Comparison of ENCODE assay signal across 16 cellular contexts in the genomic region with DNA sequence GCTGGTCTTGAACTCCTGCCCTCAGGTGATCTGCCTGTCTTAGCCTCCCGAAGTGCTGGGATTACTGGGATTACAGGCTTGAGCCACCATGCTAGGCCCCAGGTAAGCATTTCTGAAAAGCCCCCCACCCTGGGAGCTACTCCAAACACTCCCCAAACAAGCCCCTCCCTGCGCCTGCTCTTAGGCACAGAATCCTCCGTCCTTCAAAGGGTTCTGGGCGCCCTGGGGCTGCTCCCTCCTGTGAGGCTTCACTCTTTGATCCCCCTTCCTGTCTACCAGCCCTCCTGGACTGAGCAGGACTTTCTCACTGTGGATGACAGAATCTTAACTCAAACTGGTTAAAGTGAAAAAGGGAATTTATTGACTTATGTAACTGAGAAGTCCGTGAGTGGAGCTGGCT.
DNase-seq lines count a peak whose midpoint lies in the region; ATAC-seq, FAIRE-seq and TF ChIP-seq lines count a peak whose summit lies in the region.
"Had no signal": no experiment of that assay in that cellular context is flagged by ENCODE, and none has a peak within 500 bp of the region (broad histone marks: within the 10 kb centered on the region; RNA-seq: fewer than 3 reads in every experiment).

No MANE protein-coding gene starts in this region.

- H2BK12ac ChIP-seq in H1 (ENCODE audit: low read depth, low read length): no peak overlapping the region

- intact Hi-C loops in CD14-positive monocyte (cut with micrococcal nuclease) (no loop called here), lower lobe of right lung (cut with DNase I) (no loop called here)

- H3K4me3 ChIP-seq in H1 (ENCODE audit: extremely low read depth in 1 of 4, insufficient read depth in 2 of 4, low read depth in 3 of 4, low read length in 4 of 4) (no peak overlapping the region), lower lobe of right lung (no peak overlapping the region)
- H3K4me3 ChIP-seq: BLaER1 had no signal

- H3K14ac ChIP-seq in H1 (ENCODE audit: insufficient read length): no peak overlapping the region

- no peak for TF ChIP-seq POLR2A in H1 (IDR thresholded peaks at IDR 0.05; ENCODE audit: control extremely low read depth in 1 of 2, low read depth in 2 of 2, low read length in 2 of 2)

- H3K9me3 Mint-ChIP-seq in type B pancreatic cell: no peaks in the 10 kb centered on the region
- H3K9me3 Mint-ChIP-seq in CD14-positive monocyte: peaks cover 0 to 11% (median 7%) of the 10 kb centered on the region in 7 donors

- no peak overlapping the region for H2AFZ ChIP-seq in H1 (ENCODE audit: low read length)

- H3K4me1 Mint-ChIP-seq in type B pancreatic cell (ENCODE audit: unreplicated experiment) (no peaks in the 10 kb centered on the region), CD14-positive monocyte (peaks cover 3% of the 10 kb centered on the region)
- H3K4me1 Mint-ChIP-seq: CD4-positive, CD25-positive, alpha-beta regulatory T cell had no signal

- WGBS in H1 (ENCODE audit: extremely low coverage in 1 of 2, insufficient coverage in 1 of 2, insufficient read length in 1 of 2, insufficient replicate concordance in 2 of 2, low coverage in 1 of 2, low lambda C conversion rate in 2 of 2, missing lambda C conversion rate in 1 of 2), 2 experiments: 85% methylated on average over 5 of the region's 5 CpGs; no CpG with 5 or more reads in 1 of the 2 experiments

- TF ChIP-seq CTCF in H1 (IDR thresholded peaks at IDR 0.05; ENCODE audit: control extremely low read depth in 1 of 3, insufficient read depth in 1 of 3, low read depth in 1 of 3, low read length in 3 of 3) (no peak), type B pancreatic cell (conservative IDR thresholded peaks at IDR 0.05) (no peak), CD14-positive monocyte (IDR thresholded peaks at IDR 0.05) (no peak), lower lobe of right lung (IDR thresholded peaks at IDR 0.05) (no peak)

- H3K9ac ChIP-seq in H1 (replicated peaks in 1 of 4; ENCODE audit: extremely low read depth in 1 of 4, low read depth in 3 of 4, low read length in 3 of 4): no peak overlapping the region
- H3K9ac ChIP-seq: BLaER1 had no signal

- H3K4me2 ChIP-seq in H1 (ENCODE audit: insufficient read depth in 1 of 2, low read depth in 2 of 2, low read length in 2 of 2): no peak overlapping the region
- H3K4me2 ChIP-seq: BLaER1 had no signal

- H2BK5ac ChIP-seq in H1 (ENCODE audit: low read depth, low read length): no peak overlapping the region

- H3K79me1 ChIP-seq in H1 (ENCODE audit: low read depth, low read length): no peaks in the 10 kb centered on the region

- H2BK120ac ChIP-seq in H1 (replicated peaks; ENCODE audit: low read depth, low read length): no peak overlapping the region

- no peak overlapping the region for H3K56ac ChIP-seq in H1 (replicated peaks; ENCODE audit: insufficient read length, low read depth, low read length)

- POLR2A ChIA-PET in H1 (lab: Charles Lee; ENCODE audit: partially characterized antibody): no interaction called here

- no peaks in the 10 kb centered on the region; a peak in 1 of 7 replicates for H3K4me1 ChIP-seq in H1 (replicated peaks in 1 of 4; ENCODE audit: control insufficient read depth in 3 of 4, insufficient read depth in 4 of 4, low read length in 3 of 4)
- no peaks in the 10 kb centered on the region for H3K4me1 ChIP-seq in lower lobe of right lung
- H3K4me1 ChIP-seq: BLaER1 had no signal

- ATAC-seq in lower lobe of right lung: no peak
- ATAC-seq in HG02938 (IDR thresholded peaks at IDR 0.05; ENCODE audit: unreplicated experiment): no peak
- ATAC-seq: HCT116 had no signal

- H3K27ac Mint-ChIP-seq in type B pancreatic cell (no peak overlapping the region), CD14-positive monocyte (no peak overlapping the region)
- H3K27ac Mint-ChIP-seq: CD4-positive, CD25-positive, alpha-beta regulatory T cell had no signal

- no peaks in the 10 kb centered on the region for H3K23me2 ChIP-seq in H1 (ENCODE audit: low read depth, low read length)

- CTCF ChIA-PET in H1 (lab: Charles Lee; ENCODE audit: partially characterized antibody): interaction anchor here (0.7 to 1.5 kb wide), 4 partner anchors 12 to 56 kb away, joined by 3 to 5 read pairs (median 3); no protein-coding TSS in a partner anchor

- peaks cover 16% of the 10 kb centered on the region for H3K27me3 Mint-ChIP-seq in type B pancreatic cell
- H3K27me3 Mint-ChIP-seq in CD14-positive monocyte (ENCODE audit: low read depth in 3 of 3): peaks cover 0 to 6% (median 5%) of the 10 kb centered on the region in 3 donors

- peak; percentile 17 for DNase-seq in NCI-H82 (lab: John Stamatoyannopoulos, UW)
- DNase-seq in NCI-H82 treated with DMSO at 0.1 percent for 48 hours (lab: John Stamatoyannopoulos, UW; ENCODE audit: unreplicated experiment): no peak
- no peak for DNase-seq in H1 (ENCODE audit: low read depth in 1 of 2, low spot score in 2 of 2)
- DNase-seq in islet precursor cell: peak; percentile 57
- peak; percentile 45 for DNase-seq in type B pancreatic cell (ENCODE audit: extremely low spot score, unreplicated experiment)
- DNase-seq in CD14-positive monocyte (ENCODE audit: low spot score): no peak
- DNase-seq in lower lobe of right lung: no peak
- DNase-seq: AML-193; CD4-positive, CD25-positive, alpha-beta regulatory T cell; DMS53; IMR-90 had no signal

- no peak overlapping the region for H3K4me3 Mint-ChIP-seq in type B pancreatic cell
- H3K4me3 Mint-ChIP-seq in CD14-positive monocyte: no peak overlapping the region
- H3K4me3 Mint-ChIP-seq: CD4-positive, CD25-positive, alpha-beta regulatory T cell had no signal

- no peaks in the 10 kb centered on the region for H3K9me3 ChIP-seq in H1 (ENCODE audit: insufficient read depth in 2 of 2, low read depth in 1 of 2, low read length in 1 of 2)
- H3K9me3 ChIP-seq in lower lobe of right lung: no peaks in the 10 kb centered on the region
- H3K9me3 ChIP-seq: BLaER1 had no signal

- no peak overlapping the region for H3K18ac ChIP-seq in H1 (ENCODE audit: extremely low read depth, low read length)

- no peak overlapping the region for H4K5ac ChIP-seq in H1 (ENCODE audit: insufficient read length, low read depth, low read length)

- peak; percentile 7 for FAIRE-seq in H1 (lab: Jason Lieb, UNC)
- FAIRE-seq: GM18507 had no signal

- no peaks in the 10 kb centered on the region for H4K20me1 ChIP-seq in H1 (replicated peaks in 1 of 2; ENCODE audit: control insufficient read depth in 1 of 2, insufficient read depth in 2 of 2, low read length in 2 of 2)
- H4K20me1 ChIP-seq: BLaER1 had no signal

- no peak overlapping the region for H3K4ac ChIP-seq in H1 (replicated peaks; ENCODE audit: insufficient read length, low read depth, low read length)

- no peak overlapping the region for H2BK15ac ChIP-seq in H1 (ENCODE audit: low read length)

- no peaks in the 10 kb centered on the region for H3K79me2 ChIP-seq in H1 (ENCODE audit: control insufficient read depth in 1 of 2, insufficient read depth in 2 of 2, low read length in 2 of 2)

- H4K8ac ChIP-seq in H1 (ENCODE audit: extremely low read depth, insufficient read depth, low read length): no peak overlapping the region

- TF ChIP-seq RAD21 in H1 (IDR thresholded peaks at IDR 0.05 in 1 of 2, conservative IDR thresholded peaks at IDR 0.05 in 1 of 2; ENCODE audit: low read depth in 2 of 2, low read length in 2 of 2): no peak

- H3K36me3 ChIP-seq in H1 (ENCODE audit: control insufficient read depth in 2 of 4, insufficient read depth in 4 of 4, low read length in 3 of 4): no peaks in the 10 kb centered on the region
- no peaks in the 10 kb centered on the region for H3K36me3 ChIP-seq in lower lobe of right lung
- H3K36me3 ChIP-seq: BLaER1 had no signal

- no peak overlapping the region for H2AK5ac ChIP-seq in H1 (ENCODE audit: low read depth, low read length)

- no peak overlapping the region for H4K91ac ChIP-seq in H1 (replicated peaks; ENCODE audit: insufficient read length, low read length)

- H3K36me3 Mint-ChIP-seq in type B pancreatic cell (no peaks in the 10 kb centered on the region), CD14-positive monocyte (no peaks in the 10 kb centered on the region)
- H3K36me3 Mint-ChIP-seq: CD4-positive, CD25-positive, alpha-beta regulatory T cell had no signal

- H3K23ac ChIP-seq in H1 (ENCODE audit: insufficient read length): no peak overlapping the region

- no peak for TF ChIP-seq EP300 in H1 (IDR thresholded peaks at IDR 0.05; ENCODE audit: borderline replicate concordance in 1 of 2, low read depth in 2 of 2, low read length in 2 of 2)

- H3K27ac ChIP-seq in H1 (ENCODE audit: low read depth, low read length) (no peak overlapping the region), lower lobe of right lung (no peak overlapping the region)
- H3K27ac ChIP-seq: 22Rv1, BLaER1 had no signal

- H3K27me3 ChIP-seq in H1 (replicated peaks in 1 of 4; ENCODE audit: control insufficient read depth in 3 of 4, extremely low read depth in 1 of 4, insufficient read depth in 3 of 4, low read length in 3 of 4): no peaks in the 10 kb centered on the region; a peak in 1 of 7 replicates
- H3K27me3 ChIP-seq in lower lobe of right lung (ENCODE audit: low read depth): no peaks in the 10 kb centered on the region
- H3K27me3 ChIP-seq: BLaER1 had no signal

- H2BK20ac ChIP-seq in H1 (ENCODE audit: low read length): no peak overlapping the region

TF ChIP-seq in H1, 55 proteins besides CTCF, POLR2A, EP300 and RAD21 (continues in another document):
- TF ChIP-seq ATF2 (IDR thresholded peaks at IDR 0.05; ENCODE audit: low read length) (no peak), KDM4A (IDR thresholded peaks at IDR 0.05; ENCODE audit: low read depth, low read length, severe bottlenecking) (no peak), EGR1 (IDR thresholded peaks at IDR 0.05; ENCODE audit: borderline replicate concordance, low read depth, low read length) (no peak), HDAC6 (IDR thresholded peaks at IDR 0.05; ENCODE audit: low read depth, low read length) (no peak), FOSL1 (IDR thresholded peaks at IDR 0.05; ENCODE audit: insufficient read depth, low read depth, low read length) (no peak), CEBPB (IDR thresholded peaks at IDR 0.05; ENCODE audit: low read depth, low read length) (no peak), PHF8 (conservative IDR thresholded peaks at IDR 0.05; ENCODE audit: low read depth, low read length) (no peak), EZH2 (IDR thresholded peaks at IDR 0.05; ENCODE audit: low read depth, low read length, severe bottlenecking) (no peak), YY1 (IDR thresholded peaks at IDR 0.05; ENCODE audit: low read depth, low read length) (no peak), POLR2AphosphoS5 (IDR thresholded peaks at IDR 0.05; ENCODE audit: low read depth, low read length) (no peak)

Comparison
In these comparisons a context has a peak if more than half of its experiments do, and no peak if none do; other contexts are left out.
1. DNase-seq: peak in NCI-H82 (single experiment), islet precursor cell (single experiment) and type B pancreatic cell (single experiment); none in NCI-H82 treated with DMSO at 0.1 percent for 48 hours (single experiment), H1 (0 of 2), CD14-positive monocyte (single experiment) and lower lobe of right lung (single experiment).